In genomic region chr18:57748770-57749603, GRCh38 we compare ENCODE assay signal across 9 cellular contexts. TPM values are rescaled to one million over a fixed set of nuclear protein-coding genes. Genes with fewer than 3 reads are reported as not detected.
A peak's percentile ranks its signal among the peaks of the same experiment; 100 is the strongest.
DNase-seq lines count a peak whose midpoint lies in the region; ATAC-seq and TF ChIP-seq lines count a peak whose summit lies in the region.
"Had no signal": no experiment of that assay in that cellular context is flagged by ENCODE, and none has a peak within 500 bp of the region (broad histone marks: within the 10 kb centered on the region; RNA-seq: fewer than 3 reads in every experiment).

No MANE protein-coding gene starts in this region.

- TF ChIP-seq CTCF in 22Rv1 (IDR thresholded peaks at IDR 0.05) = no peak
- TF ChIP-seq CTCF in fibroblast of the aortic adventitia (IDR thresholded peaks at IDR 0.05; ENCODE audit: insufficient read depth, low read length) = no peak

- peak overlapping the region; percentile 96 for H3K27ac ChIP-seq in 22Rv1
- H3K27ac ChIP-seq: BLaER1 had no signal

- no peak overlapping the region for H3K4me3 ChIP-seq in fibroblast of the aortic adventitia (ENCODE audit: low read depth, low read length)
- H3K4me3 ChIP-seq: BLaER1 had no signal

- DNase-seq in NCI-H748 treated with DMSO at 0.1 percent for 48 hours (lab: John Stamatoyannopoulos, UW) (peak; percentile 87), fibroblast of the aortic adventitia (ENCODE audit: low read depth) (peak; percentile 50), HEK293T (ENCODE audit: extremely low spot score) (no peak), DMS114 treated with DMSO at 0.1 percent for 48 hours (lab: John Stamatoyannopoulos, UW; ENCODE audit: unreplicated experiment) (no peak), AG08396 (ENCODE audit: low spot score) (no peak)

- ATAC-seq in GM19035 (IDR thresholded peaks at IDR 0.05; ENCODE audit: unreplicated experiment) (peak; percentile 95), HG03097 (IDR thresholded peaks at IDR 0.05; ENCODE audit: low FRiP score, unreplicated experiment) (peak; percentile 52)

- CTCF ChIA-PET in HEK293T (lab: Yijun Ruan, JAX) = no interaction called here

- POLR2A ChIA-PET in HEK293T (lab: Yijun Ruan, JAX) = no interaction called here

TF ChIP-seq in HEK293T, 16 proteins besides CTCF, POLR2A, EP300 and RAD21:
- TF ChIP-seq HDGF (IDR thresholded peaks at IDR 0.05; ENCODE audit: borderline replicate concordance) (no peak), NFRKB (IDR thresholded peaks at IDR 0.05) (no peak), CTBP1 (IDR thresholded peaks at IDR 0.05; ENCODE audit: borderline replicate concordance) (no peak), ELF4 (IDR thresholded peaks at IDR 0.05) (no peak), LEF1 (IDR thresholded peaks at IDR 0.05; ENCODE audit: borderline replicate concordance) (no peak), SP1 (IDR thresholded peaks at IDR 0.05) (no peak), BHLHE40 (IDR thresholded peaks at IDR 0.05; ENCODE audit: borderline replicate concordance) (no peak), SUZ12 (IDR thresholded peaks at IDR 0.05) (no peak), TARDBP (IDR thresholded peaks at IDR 0.05) (no peak), FOXK2 (IDR thresholded peaks at IDR 0.05) (no peak), FOXA1 (IDR thresholded peaks at IDR 0.05) (no peak), FOXM1 (IDR thresholded peaks at IDR 0.05; ENCODE audit: borderline replicate concordance) (no peak), ZNF384 (IDR thresholded peaks at IDR 0.05) (no peak), ARNT (IDR thresholded peaks at IDR 0.05) (no peak), L3MBTL2 (conservative IDR thresholded peaks at IDR 0.05) (no peak)
- TF ChIP-seq, protein P1, sequence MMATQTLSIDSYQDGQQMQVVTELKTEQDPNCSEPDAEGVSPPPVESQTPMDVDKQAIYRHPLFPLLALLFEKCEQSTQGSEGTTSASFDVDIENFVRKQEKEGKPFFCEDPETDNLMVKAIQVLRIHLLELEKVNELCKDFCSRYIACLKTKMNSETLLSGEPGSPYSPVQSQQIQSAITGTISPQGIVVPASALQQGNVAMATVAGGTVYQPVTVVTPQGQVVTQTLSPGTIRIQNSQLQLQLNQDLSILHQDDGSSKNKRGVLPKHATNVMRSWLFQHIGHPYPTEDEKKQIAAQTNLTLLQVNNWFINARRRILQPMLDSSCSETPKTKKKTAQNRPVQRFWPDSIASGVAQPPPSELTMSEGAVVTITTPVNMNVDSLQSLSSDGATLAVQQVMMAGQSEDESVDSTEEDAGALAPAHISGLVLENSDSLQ (IDR thresholded peaks at IDR 0.05) = no peak

RNA-seq across cellular contexts. Expression of gene ATP8B1, which starts 54.1 kb away (rescaled TPM):
- 11.2 and 80.4 TPM in 2 replicates for total RNA-seq in fibroblast of the aortic adventitia (ENCODE audit: low replicate concordance)

Comparison
In these comparisons a context has a peak if more than half of its experiments do, and no peak if none do; other contexts are left out.
1. DNase-seq: peak in NCI-H748 treated with DMSO at 0.1 percent for 48 hours (single experiment) and fibroblast of the aortic adventitia (single experiment); none in HEK293T (single experiment), DMS114 treated with DMSO at 0.1 percent for 48 hours (single experiment) and AG08396 (single experiment).